ENCODE assay signal across 7 cellular contexts in genomic region chr1:18247151-18247550, GRCh38.
"Had no signal": no experiment of that assay in that cellular context is flagged by ENCODE, and none has a peak within 500 bp of the region (broad histone marks: within the 10 kb centered on the region; RNA-seq: fewer than 3 reads in every experiment).

No MANE protein-coding gene starts in this region.

- H3K4me3 Mint-ChIP-seq: IgD-negative memory B cell had no signal

- H3K27ac Mint-ChIP-seq: IgD-negative memory B cell had no signal

- ATAC-seq: HepG2 had no signal

- DNase-seq: IMR-90, KBM-7 had no signal

- H3K36me3 Mint-ChIP-seq: IgD-negative memory B cell had no signal

- H3K4me1 Mint-ChIP-seq: IgD-negative memory B cell had no signal

- FAIRE-seq: HepG2, HTR-8/SVneo had no signal

- H3K4me3 ChIP-seq: K562 had no signal

- H3K27ac ChIP-seq: HL-60 had no signal
